ENCODE assay signal across 2 cellular contexts in the genomic region with DNA sequence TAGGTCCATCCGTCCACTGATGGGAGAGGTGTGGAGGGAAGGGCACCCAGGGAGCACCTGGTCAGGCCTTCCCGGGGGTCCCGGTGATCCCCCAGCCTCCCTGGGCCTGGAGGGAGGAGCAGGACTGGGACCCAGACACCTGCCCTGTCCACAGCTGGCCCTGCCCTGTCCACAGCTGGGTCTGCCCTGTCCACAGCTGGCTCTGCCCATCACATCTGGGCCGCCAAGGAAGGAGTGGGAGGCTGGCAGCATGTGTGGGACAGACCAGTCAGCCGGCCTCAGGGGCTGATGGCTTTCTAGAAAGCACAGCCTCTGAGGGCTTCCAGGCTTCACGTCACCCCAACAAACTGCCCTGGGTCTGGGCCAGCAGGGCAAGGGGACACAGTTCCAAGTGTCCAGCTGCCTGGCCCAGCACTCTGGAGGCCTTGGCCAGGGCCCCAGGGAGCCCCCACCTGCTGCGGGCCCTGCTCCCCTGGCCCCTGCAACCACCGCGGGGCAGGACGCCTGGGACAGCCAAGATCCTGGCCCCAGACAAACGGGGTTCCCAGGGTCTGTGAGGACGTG.
TF ChIP-seq lines count a peak whose summit lies in the region.

No MANE protein-coding gene starts in this region.

TF ChIP-seq in IMR-90, 13 proteins besides CTCF, POLR2A, EP300 and RAD21:
- TF ChIP-seq CEBPB (IDR thresholded peaks at IDR 0.05; ENCODE audit: low read depth, low read length) (no peak), MXI1 (IDR thresholded peaks at IDR 0.05; ENCODE audit: borderline replicate concordance, low read depth, low read length) (no peak), NFE2L2 (IDR thresholded peaks at IDR 0.05; ENCODE audit: low read depth, low read length) (no peak), SMC3 (IDR thresholded peaks at IDR 0.05; ENCODE audit: low read depth, low read length) (no peak), CHD1 (IDR thresholded peaks at IDR 0.05; ENCODE audit: low read depth, low read length) (no peak), RCOR1 (IDR thresholded peaks at IDR 0.05; ENCODE audit: insufficient replicate concordance, low read length) (no peak), MAZ (IDR thresholded peaks at IDR 0.05; ENCODE audit: borderline replicate concordance, low read depth, low read length) (no peak), FOS (IDR thresholded peaks at IDR 0.05; ENCODE audit: low read depth, low read length) (no peak), MAFK (IDR thresholded peaks at IDR 0.05; ENCODE audit: low read depth, low read length) (no peak), RFX5 (IDR thresholded peaks at IDR 0.05; ENCODE audit: low read depth, low read length) (no peak), BHLHE40 (IDR thresholded peaks at IDR 0.05; ENCODE audit: low read depth, low read length) (no peak)
- TF ChIP-seq, protein P1, sequence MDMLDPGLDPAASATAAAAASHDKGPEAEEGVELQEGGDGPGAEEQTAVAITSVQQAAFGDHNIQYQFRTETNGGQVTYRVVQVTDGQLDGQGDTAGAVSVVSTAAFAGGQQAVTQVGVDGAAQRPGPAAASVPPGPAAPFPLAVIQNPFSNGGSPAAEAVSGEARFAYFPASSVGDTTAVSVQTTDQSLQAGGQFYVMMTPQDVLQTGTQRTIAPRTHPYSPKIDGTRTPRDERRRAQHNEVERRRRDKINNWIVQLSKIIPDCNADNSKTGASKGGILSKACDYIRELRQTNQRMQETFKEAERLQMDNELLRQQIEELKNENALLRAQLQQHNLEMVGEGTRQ (IDR thresholded peaks at IDR 0.05; ENCODE audit: low read depth, low read length) = no peak
- TF ChIP-seq, protein P2, sequence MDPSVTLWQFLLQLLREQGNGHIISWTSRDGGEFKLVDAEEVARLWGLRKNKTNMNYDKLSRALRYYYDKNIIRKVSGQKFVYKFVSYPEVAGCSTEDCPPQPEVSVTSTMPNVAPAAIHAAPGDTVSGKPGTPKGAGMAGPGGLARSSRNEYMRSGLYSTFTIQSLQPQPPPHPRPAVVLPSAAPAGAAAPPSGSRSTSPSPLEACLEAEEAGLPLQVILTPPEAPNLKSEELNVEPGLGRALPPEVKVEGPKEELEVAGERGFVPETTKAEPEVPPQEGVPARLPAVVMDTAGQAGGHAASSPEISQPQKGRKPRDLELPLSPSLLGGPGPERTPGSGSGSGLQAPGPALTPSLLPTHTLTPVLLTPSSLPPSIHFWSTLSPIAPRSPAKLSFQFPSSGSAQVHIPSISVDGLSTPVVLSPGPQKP (IDR thresholded peaks at IDR 0.05; ENCODE audit: borderline replicate concordance, low read depth, low read length) = no peak

TF ChIP-seq in SK-N-SH, 30 proteins besides CTCF, POLR2A, EP300 and RAD21:
- TF ChIP-seq RXRA (IDR thresholded peaks at IDR 0.05; ENCODE audit: borderline replicate concordance, low read depth) (no peak), FOXM1 (IDR thresholded peaks at IDR 0.05; ENCODE audit: low read depth) (no peak), NRF1 (IDR thresholded peaks at IDR 0.05; ENCODE audit: low read depth, low read length) (no peak), GATA2 (CRISPR knock-in tag; IDR thresholded peaks at IDR 0.05) (no peak), TAF1 (IDR thresholded peaks at IDR 0.05; ENCODE audit: borderline replicate concordance, low read depth, low read length) (no peak)
- TF ChIP-seq, protein P3, sequence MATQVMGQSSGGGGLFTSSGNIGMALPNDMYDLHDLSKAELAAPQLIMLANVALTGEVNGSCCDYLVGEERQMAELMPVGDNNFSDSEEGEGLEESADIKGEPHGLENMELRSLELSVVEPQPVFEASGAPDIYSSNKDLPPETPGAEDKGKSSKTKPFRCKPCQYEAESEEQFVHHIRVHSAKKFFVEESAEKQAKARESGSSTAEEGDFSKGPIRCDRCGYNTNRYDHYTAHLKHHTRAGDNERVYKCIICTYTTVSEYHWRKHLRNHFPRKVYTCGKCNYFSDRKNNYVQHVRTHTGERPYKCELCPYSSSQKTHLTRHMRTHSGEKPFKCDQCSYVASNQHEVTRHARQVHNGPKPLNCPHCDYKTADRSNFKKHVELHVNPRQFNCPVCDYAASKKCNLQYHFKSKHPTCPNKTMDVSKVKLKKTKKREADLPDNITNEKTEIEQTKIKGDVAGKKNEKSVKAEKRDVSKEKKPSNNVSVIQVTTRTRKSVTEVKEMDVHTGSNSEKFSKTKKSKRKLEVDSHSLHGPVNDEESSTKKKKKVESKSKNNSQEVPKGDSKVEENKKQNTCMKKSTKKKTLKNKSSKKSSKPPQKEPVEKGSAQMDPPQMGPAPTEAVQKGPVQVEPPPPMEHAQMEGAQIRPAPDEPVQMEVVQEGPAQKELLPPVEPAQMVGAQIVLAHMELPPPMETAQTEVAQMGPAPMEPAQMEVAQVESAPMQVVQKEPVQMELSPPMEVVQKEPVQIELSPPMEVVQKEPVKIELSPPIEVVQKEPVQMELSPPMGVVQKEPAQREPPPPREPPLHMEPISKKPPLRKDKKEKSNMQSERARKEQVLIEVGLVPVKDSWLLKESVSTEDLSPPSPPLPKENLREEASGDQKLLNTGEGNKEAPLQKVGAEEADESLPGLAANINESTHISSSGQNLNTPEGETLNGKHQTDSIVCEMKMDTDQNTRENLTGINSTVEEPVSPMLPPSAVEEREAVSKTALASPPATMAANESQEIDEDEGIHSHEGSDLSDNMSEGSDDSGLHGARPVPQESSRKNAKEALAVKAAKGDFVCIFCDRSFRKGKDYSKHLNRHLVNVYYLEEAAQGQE (IDR thresholded peaks at IDR 0.05; ENCODE audit: low read depth, low read length) = no peak
